ENCODE assay signal across 1 cellular context in the genomic region with DNA sequence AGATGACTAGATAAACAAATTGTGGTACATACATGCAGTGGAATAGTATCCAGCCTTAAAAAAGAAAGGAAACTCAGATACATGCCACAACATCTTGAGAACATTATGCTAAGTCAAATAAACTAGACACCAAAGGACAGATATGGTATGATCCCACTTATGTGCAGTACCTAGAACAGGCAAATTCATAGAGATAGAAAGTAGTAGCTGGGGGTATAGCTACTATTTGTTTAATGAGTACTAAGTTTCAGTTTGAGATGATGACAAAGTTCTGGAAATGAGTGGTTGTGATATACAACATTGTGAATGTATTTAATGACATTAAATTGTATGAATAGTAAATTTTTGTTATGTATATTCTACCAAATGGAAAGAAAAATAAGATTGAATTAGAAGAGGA.
TF ChIP-seq lines count a peak whose summit lies in the region.

No MANE protein-coding gene starts in this region.

TF ChIP-seq in GM12891, 5 proteins besides CTCF, POLR2A, EP300 and RAD21 (continued from another document):
- TF ChIP-seq TAF1 (IDR thresholded peaks at IDR 0.05; ENCODE audit: low read depth, low read length) = no peak
- no peak for TF ChIP-seq POU2F2 (IDR thresholded peaks at IDR 0.05; ENCODE audit: low read depth, low read length)
